In genomic region chr6:7262037-7262461, GRCh38 we compare ENCODE assay signal across 1 cellular context.
TF ChIP-seq lines count a peak whose summit lies in the region.

No MANE protein-coding gene starts in this region.

TF ChIP-seq in K562, 482 proteins besides CTCF, POLR2A, EP300 and RAD21 (continued from another document):
- TF ChIP-seq ZNF407 (IDR thresholded peaks at IDR 0.05; ENCODE audit: low read depth) (no peak), ADNP (tag; IDR thresholded peaks at IDR 0.05) (no peak), NFIC (IDR thresholded peaks at IDR 0.05) (no peak), TARDBP (IDR thresholded peaks at IDR 0.05) (no peak), ZFP36 (IDR thresholded peaks at IDR 0.05; ENCODE audit: low read depth, low read length, partially characterized antibody) (peak; percentile 82), ZFPM2 (CRISPR knock-in tag; IDR thresholded peaks at IDR 0.05) (no peak), ESRRA (IDR thresholded peaks at IDR 0.05; ENCODE audit: borderline replicate concordance, low read depth) (peak; percentile 75; the same call in 1 of the 2 replicates), ZNF764 (CRISPR knock-in tag; IDR thresholded peaks at IDR 0.05; ENCODE audit: low read depth) (no peak)
